ENCODE assay signal across 1 cellular context in the genomic region with DNA sequence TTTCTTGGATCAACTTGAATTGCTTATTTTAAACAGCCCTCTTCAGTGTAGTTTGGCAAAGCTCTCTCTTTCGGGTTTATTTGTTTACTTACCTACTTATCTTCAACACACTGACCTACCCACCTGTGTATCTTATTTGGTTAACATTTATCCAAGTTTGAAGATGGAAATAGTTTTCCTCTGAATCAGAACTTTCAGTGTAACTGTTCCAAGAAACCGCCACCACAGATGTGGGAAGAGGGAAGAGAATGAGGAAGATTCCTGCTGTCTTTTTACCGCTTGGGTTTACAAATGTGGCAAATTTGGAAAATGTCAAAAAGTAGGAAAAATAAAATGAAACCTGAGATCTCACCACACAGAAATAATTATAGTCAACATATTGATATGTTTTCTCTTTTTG.
TF ChIP-seq lines count a peak whose summit lies in the region.

No MANE protein-coding gene starts in this region.

TF ChIP-seq in HepG2, 621 proteins besides CTCF, POLR2A, EP300 and RAD21 (continued from another document and continues in another):
- TF ChIP-seq, protein P1, sequence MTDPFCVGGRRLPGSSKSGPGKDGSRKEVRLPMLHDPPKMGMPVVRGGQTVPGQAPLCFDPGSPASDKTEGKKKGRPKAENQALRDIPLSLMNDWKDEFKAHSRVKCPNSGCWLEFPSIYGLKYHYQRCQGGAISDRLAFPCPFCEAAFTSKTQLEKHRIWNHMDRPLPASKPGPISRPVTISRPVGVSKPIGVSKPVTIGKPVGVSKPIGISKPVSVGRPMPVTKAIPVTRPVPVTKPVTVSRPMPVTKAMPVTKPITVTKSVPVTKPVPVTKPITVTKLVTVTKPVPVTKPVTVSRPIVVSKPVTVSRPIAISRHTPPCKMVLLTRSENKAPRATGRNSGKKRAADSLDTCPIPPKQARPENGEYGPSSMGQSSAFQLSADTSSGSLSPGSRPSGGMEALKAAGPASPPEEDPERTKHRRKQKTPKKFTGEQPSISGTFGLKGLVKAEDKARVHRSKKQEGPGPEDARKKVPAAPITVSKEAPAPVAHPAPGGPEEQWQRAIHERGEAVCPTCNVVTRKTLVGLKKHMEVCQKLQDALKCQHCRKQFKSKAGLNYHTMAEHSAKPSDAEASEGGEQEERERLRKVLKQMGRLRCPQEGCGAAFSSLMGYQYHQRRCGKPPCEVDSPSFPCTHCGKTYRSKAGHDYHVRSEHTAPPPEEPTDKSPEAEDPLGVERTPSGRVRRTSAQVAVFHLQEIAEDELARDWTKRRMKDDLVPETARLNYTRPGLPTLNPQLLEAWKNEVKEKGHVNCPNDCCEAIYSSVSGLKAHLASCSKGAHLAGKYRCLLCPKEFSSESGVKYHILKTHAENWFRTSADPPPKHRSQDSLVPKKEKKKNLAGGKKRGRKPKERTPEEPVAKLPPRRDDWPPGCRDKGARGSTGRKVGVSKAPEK (CRISPR knock-in tag; IDR thresholded peaks at IDR 0.05; ENCODE audit: borderline replicate concordance): no peak
- TF ChIP-seq FOXK2 (IDR thresholded peaks at IDR 0.05): no peak
- TF ChIP-seq, protein P2, sequence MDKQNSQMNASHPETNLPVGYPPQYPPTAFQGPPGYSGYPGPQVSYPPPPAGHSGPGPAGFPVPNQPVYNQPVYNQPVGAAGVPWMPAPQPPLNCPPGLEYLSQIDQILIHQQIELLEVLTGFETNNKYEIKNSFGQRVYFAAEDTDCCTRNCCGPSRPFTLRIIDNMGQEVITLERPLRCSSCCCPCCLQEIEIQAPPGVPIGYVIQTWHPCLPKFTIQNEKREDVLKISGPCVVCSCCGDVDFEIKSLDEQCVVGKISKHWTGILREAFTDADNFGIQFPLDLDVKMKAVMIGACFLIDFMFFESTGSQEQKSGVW (CRISPR knock-in tag; IDR thresholded peaks at IDR 0.05; ENCODE audit: borderline replicate concordance): no peak
- TF ChIP-seq ZNF275 (CRISPR knock-in tag; IDR thresholded peaks at IDR 0.05; ENCODE audit: borderline replicate concordance): no peak
- no peak for TF ChIP-seq NCOA5 (CRISPR knock-in tag; IDR thresholded peaks at IDR 0.05)
- TF ChIP-seq HOXA9 (CRISPR knock-in tag; IDR thresholded peaks at IDR 0.05; ENCODE audit: borderline replicate concordance): no peak
- TF ChIP-seq, protein P3, sequence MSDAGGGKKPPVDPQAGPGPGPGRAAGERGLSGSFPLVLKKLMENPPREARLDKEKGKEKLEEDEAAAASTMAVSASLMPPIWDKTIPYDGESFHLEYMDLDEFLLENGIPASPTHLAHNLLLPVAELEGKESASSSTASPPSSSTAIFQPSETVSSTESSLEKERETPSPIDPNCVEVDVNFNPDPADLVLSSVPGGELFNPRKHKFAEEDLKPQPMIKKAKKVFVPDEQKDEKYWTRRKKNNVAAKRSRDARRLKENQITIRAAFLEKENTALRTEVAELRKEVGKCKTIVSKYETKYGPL (CRISPR knock-in tag; IDR thresholded peaks at IDR 0.05): no peak
- TF ChIP-seq NFKBIZ (CRISPR knock-in tag; IDR thresholded peaks at IDR 0.05): peak; percentile 50; the same call in 1 of the 2 replicates
- TF ChIP-seq, protein P4, sequence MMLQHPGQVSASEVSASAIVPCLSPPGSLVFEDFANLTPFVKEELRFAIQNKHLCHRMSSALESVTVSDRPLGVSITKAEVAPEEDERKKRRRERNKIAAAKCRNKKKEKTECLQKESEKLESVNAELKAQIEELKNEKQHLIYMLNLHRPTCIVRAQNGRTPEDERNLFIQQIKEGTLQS (CRISPR knock-in tag; IDR thresholded peaks at IDR 0.05): peak; percentile 92
- TF ChIP-seq ZNF569 (CRISPR knock-in tag; IDR thresholded peaks at IDR 0.05; ENCODE audit: borderline replicate concordance): no peak
- TF ChIP-seq, protein P5, sequence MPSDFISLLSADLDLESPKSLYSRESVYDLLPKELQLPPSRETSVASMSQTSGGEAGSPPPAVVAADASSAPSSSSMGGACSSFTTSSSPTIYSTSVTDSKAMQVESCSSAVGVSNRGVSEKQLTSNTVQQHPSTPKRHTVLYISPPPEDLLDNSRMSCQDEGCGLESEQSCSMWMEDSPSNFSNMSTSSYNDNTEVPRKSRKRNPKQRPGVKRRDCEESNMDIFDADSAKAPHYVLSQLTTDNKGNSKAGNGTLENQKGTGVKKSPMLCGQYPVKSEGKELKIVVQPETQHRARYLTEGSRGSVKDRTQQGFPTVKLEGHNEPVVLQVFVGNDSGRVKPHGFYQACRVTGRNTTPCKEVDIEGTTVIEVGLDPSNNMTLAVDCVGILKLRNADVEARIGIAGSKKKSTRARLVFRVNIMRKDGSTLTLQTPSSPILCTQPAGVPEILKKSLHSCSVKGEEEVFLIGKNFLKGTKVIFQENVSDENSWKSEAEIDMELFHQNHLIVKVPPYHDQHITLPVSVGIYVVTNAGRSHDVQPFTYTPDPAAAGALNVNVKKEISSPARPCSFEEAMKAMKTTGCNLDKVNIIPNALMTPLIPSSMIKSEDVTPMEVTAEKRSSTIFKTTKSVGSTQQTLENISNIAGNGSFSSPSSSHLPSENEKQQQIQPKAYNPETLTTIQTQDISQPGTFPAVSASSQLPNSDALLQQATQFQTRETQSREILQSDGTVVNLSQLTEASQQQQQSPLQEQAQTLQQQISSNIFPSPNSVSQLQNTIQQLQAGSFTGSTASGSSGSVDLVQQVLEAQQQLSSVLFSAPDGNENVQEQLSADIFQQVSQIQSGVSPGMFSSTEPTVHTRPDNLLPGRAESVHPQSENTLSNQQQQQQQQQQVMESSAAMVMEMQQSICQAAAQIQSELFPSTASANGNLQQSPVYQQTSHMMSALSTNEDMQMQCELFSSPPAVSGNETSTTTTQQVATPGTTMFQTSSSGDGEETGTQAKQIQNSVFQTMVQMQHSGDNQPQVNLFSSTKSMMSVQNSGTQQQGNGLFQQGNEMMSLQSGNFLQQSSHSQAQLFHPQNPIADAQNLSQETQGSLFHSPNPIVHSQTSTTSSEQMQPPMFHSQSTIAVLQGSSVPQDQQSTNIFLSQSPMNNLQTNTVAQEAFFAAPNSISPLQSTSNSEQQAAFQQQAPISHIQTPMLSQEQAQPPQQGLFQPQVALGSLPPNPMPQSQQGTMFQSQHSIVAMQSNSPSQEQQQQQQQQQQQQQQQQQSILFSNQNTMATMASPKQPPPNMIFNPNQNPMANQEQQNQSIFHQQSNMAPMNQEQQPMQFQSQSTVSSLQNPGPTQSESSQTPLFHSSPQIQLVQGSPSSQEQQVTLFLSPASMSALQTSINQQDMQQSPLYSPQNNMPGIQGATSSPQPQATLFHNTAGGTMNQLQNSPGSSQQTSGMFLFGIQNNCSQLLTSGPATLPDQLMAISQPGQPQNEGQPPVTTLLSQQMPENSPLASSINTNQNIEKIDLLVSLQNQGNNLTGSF (CRISPR knock-in tag; IDR thresholded peaks at IDR 0.05): no peak
- TF ChIP-seq ZIK1 (CRISPR knock-in tag; IDR thresholded peaks at IDR 0.05; ENCODE audit: borderline replicate concordance, low read depth): no peak
- TF ChIP-seq, protein P6, sequence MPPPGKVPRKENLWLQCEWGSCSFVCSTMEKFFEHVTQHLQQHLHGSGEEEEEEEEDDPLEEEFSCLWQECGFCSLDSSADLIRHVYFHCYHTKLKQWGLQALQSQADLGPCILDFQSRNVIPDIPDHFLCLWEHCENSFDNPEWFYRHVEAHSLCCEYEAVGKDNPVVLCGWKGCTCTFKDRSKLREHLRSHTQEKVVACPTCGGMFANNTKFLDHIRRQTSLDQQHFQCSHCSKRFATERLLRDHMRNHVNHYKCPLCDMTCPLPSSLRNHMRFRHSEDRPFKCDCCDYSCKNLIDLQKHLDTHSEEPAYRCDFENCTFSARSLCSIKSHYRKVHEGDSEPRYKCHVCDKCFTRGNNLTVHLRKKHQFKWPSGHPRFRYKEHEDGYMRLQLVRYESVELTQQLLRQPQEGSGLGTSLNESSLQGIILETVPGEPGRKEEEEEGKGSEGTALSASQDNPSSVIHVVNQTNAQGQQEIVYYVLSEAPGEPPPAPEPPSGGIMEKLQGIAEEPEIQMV (CRISPR knock-in tag; IDR thresholded peaks at IDR 0.05; ENCODE audit: low read depth): no peak
- no peak for TF ChIP-seq ZNF891 (CRISPR knock-in tag; IDR thresholded peaks at IDR 0.05)
- TF ChIP-seq ZNF337 (CRISPR knock-in tag; IDR thresholded peaks at IDR 0.05; ENCODE audit: borderline replicate concordance, low read depth): no peak
- TF ChIP-seq ZNF12 (CRISPR knock-in tag; IDR thresholded peaks at IDR 0.05): no peak
- no peak for TF ChIP-seq ZNF570 (CRISPR knock-in tag; IDR thresholded peaks at IDR 0.05; ENCODE audit: borderline replicate concordance)
- TF ChIP-seq RXRB (CRISPR knock-in tag; IDR thresholded peaks at IDR 0.05; ENCODE audit: borderline replicate concordance): peak; percentile 91
- TF ChIP-seq ZFP91 (CRISPR knock-in tag; IDR thresholded peaks at IDR 0.05; ENCODE audit: borderline replicate concordance): no peak
- TF ChIP-seq ZNF143 (CRISPR knock-in tag; IDR thresholded peaks at IDR 0.05): no peak
- no peak for TF ChIP-seq SNAPC4 (CRISPR knock-in tag; IDR thresholded peaks at IDR 0.05)
- peak; percentile 67 for TF ChIP-seq ZNF792 (CRISPR knock-in tag; IDR thresholded peaks at IDR 0.05)
- TF ChIP-seq CREM (IDR thresholded peaks at IDR 0.05): peak; percentile 79
- TF ChIP-seq CREM (CRISPR knock-in tag; IDR thresholded peaks at IDR 0.05): no peak
- TF ChIP-seq, protein P7, sequence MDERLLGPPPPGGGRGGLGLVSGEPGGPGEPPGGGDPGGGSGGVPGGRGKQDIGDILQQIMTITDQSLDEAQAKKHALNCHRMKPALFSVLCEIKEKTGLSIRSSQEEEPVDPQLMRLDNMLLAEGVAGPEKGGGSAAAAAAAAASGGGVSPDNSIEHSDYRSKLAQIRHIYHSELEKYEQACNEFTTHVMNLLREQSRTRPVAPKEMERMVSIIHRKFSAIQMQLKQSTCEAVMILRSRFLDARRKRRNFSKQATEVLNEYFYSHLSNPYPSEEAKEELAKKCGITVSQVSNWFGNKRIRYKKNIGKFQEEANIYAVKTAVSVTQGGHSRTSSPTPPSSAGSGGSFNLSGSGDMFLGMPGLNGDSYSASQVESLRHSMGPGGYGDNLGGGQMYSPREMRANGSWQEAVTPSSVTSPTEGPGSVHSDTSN (CRISPR knock-in tag; IDR thresholded peaks at IDR 0.05): no peak
- no peak for TF ChIP-seq ZFP36 (IDR thresholded peaks at IDR 0.05; ENCODE audit: borderline replicate concordance, low read depth, low read length, partially characterized antibody)
- no peak for TF ChIP-seq ZNF572 (CRISPR knock-in tag; IDR thresholded peaks at IDR 0.05)
- TF ChIP-seq ZNF777 (CRISPR knock-in tag; IDR thresholded peaks at IDR 0.05): no peak
- no peak for TF ChIP-seq ZFP62 (CRISPR knock-in tag; IDR thresholded peaks at IDR 0.05)
- TF ChIP-seq, protein P8, sequence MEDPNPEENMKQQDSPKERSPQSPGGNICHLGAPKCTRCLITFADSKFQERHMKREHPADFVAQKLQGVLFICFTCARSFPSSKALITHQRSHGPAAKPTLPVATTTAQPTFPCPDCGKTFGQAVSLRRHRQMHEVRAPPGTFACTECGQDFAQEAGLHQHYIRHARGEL (CRISPR knock-in tag; IDR thresholded peaks at IDR 0.05): no peak
- TF ChIP-seq U2AF2 (IDR thresholded peaks at IDR 0.05; ENCODE audit: low read depth, low read length): no peak
